In genomic region chr16:27579086-27579980, GRCh38 we compare ENCODE assay signal across 1 cellular context.
A peak's percentile ranks its signal among the peaks of the same experiment; 100 is the strongest.
TF ChIP-seq lines count a peak whose summit lies in the region.

No MANE protein-coding gene starts in this region.

TF ChIP-seq in HepG2, 621 proteins besides CTCF, POLR2A, EP300 and RAD21 (continued from another document and continues in another):
- TF ChIP-seq AKAP8 (CRISPR knock-in tag; IDR thresholded peaks at IDR 0.05) (0 out of 2 replicates have a peak, but pooled peaks have one; percentile 26), TP53 (CRISPR knock-in tag; conservative IDR thresholded peaks at IDR 0.05) (0 out of 2 replicates have a peak, but pooled peaks have one; percentile 67), ZNF891 (CRISPR knock-in tag; IDR thresholded peaks at IDR 0.05) (0 out of 2 replicates have a peak, but pooled peaks have one; percentile 56), TFDP1 (CRISPR knock-in tag; IDR thresholded peaks at IDR 0.05; ENCODE audit: borderline replicate concordance) (0 out of 2 replicates have a peak, but pooled peaks have one; percentile 32), MXI1 (IDR thresholded peaks at IDR 0.05; ENCODE audit: borderline replicate concordance, low read depth, low read length) (no peak; the same call in 2 of the 3 replicates), ETS1 (CRISPR knock-in tag; IDR thresholded peaks at IDR 0.05) (no peak), ZBTB4 (CRISPR knock-in tag; IDR thresholded peaks at IDR 0.05; ENCODE audit: borderline replicate concordance) (0 out of 2 replicates have a peak, but pooled peaks have one; percentile 65), RXRB (CRISPR knock-in tag; IDR thresholded peaks at IDR 0.05; ENCODE audit: borderline replicate concordance) (peak; percentile 89), SIN3B (IDR thresholded peaks at IDR 0.05; ENCODE audit: low read length) (no peak), HMG20B (CRISPR knock-in tag; conservative IDR thresholded peaks at IDR 0.05) (peak; percentile 81; the same call in 1 of the 2 replicates), HNRNPK (IDR thresholded peaks at IDR 0.05; ENCODE audit: low read depth, low read length, poor library complexity, severe bottlenecking) (no peak), ZNF556 (CRISPR knock-in tag; IDR thresholded peaks at IDR 0.05; ENCODE audit: borderline replicate concordance) (peak; percentile 57; the same call in 1 of the 2 replicates), NR2F2 (IDR thresholded peaks at IDR 0.05; ENCODE audit: borderline replicate concordance, low read depth) (peak; percentile 75; the same call in 1 of the 2 replicates), CEBPG (CRISPR knock-in tag; IDR thresholded peaks at IDR 0.05) (peak; percentile 24; the same call in 1 of the 2 replicates), ZNF614 (CRISPR knock-in tag; IDR thresholded peaks at IDR 0.05; ENCODE audit: borderline replicate concordance) (no peak), GPN1 (CRISPR knock-in tag; IDR thresholded peaks at IDR 0.05; ENCODE audit: borderline replicate concordance) (no peak), ZFY (CRISPR knock-in tag; IDR thresholded peaks at IDR 0.05) (peak; percentile 42), MYC (CRISPR knock-in tag; IDR thresholded peaks at IDR 0.05; ENCODE audit: borderline replicate concordance) (peak; percentile 52; the same call in 1 of the 2 replicates), DRAP1 (CRISPR knock-in tag; IDR thresholded peaks at IDR 0.05) (peak; percentile 42; the same call in 1 of the 2 replicates), FOXO1 (CRISPR knock-in tag; IDR thresholded peaks at IDR 0.05) (peak; percentile 53), ZBTB26 (CRISPR knock-in tag; IDR thresholded peaks at IDR 0.05; ENCODE audit: borderline replicate concordance) (no peak; the same call in 1 of the 2 replicates), SATB2 (CRISPR knock-in tag; IDR thresholded peaks at IDR 0.05) (no peak), ZNF17 (CRISPR knock-in tag; IDR thresholded peaks at IDR 0.05) (0 out of 2 replicates have a peak, but pooled peaks have one; percentile 34), HMGA1 (CRISPR knock-in tag; conservative IDR thresholded peaks at IDR 0.05) (no peak), BCL6 (CRISPR knock-in tag; IDR thresholded peaks at IDR 0.05) (peak; percentile 73), ZNF501 (CRISPR knock-in tag; IDR thresholded peaks at IDR 0.05) (0 out of 2 replicates have a peak, but pooled peaks have one; percentile 23), HDAC6 (IDR thresholded peaks at IDR 0.05; ENCODE audit: low read depth, low read length) (no peak), ZNF446 (CRISPR knock-in tag; IDR thresholded peaks at IDR 0.05) (no peak), TAF1 (CRISPR knock-in tag; IDR thresholded peaks at IDR 0.05) (no peak; the same call in 1 of the 2 replicates), GABPA (IDR thresholded peaks at IDR 0.05; ENCODE audit: low read depth, low read length) (no peak), GABPA (CRISPR knock-in tag; IDR thresholded peaks at IDR 0.05; ENCODE audit: low read depth) (peak; percentile 21; the same call in 1 of the 2 replicates), ZNF430 (CRISPR knock-in tag; IDR thresholded peaks at IDR 0.05) (0 out of 2 replicates have a peak, but pooled peaks have one; percentile 40), GATAD1 (CRISPR knock-in tag; IDR thresholded peaks at IDR 0.05) (peak; percentile 36; the same call in 1 of the 2 replicates), NCOR1 (IDR thresholded peaks at IDR 0.05; ENCODE audit: borderline replicate concordance, low read length) (0 out of 2 replicates have a peak, but pooled peaks have one; percentile 66), SALL1 (CRISPR knock-in tag; IDR thresholded peaks at IDR 0.05) (peak; percentile 96), ZNF607 (CRISPR knock-in tag; IDR thresholded peaks at IDR 0.05; ENCODE audit: borderline replicate concordance) (no peak), ZNF225 (CRISPR knock-in tag; IDR thresholded peaks at IDR 0.05) (no peak), ZNF296 (CRISPR knock-in tag; conservative IDR thresholded peaks at IDR 0.05) (no peak), ZNF383 (CRISPR knock-in tag; IDR thresholded peaks at IDR 0.05; ENCODE audit: borderline replicate concordance) (no peak), ZNF136 (CRISPR knock-in tag; IDR thresholded peaks at IDR 0.05; ENCODE audit: low read depth) (no peak), NFKBIZ (CRISPR knock-in tag; IDR thresholded peaks at IDR 0.05) (0 out of 2 replicates have a peak, but pooled peaks have one; percentile 3), SPEN (CRISPR knock-in tag; IDR thresholded peaks at IDR 0.05; ENCODE audit: low read depth) (peak; percentile 67), MAF1 (CRISPR knock-in tag; IDR thresholded peaks at IDR 0.05; ENCODE audit: borderline replicate concordance) (no peak), RCOR2 (CRISPR knock-in tag; IDR thresholded peaks at IDR 0.05) (0 out of 2 replicates have a peak, but pooled peaks have one; percentile 55), BORCS8-MEF2B (CRISPR knock-in tag; IDR thresholded peaks at IDR 0.05) (no peak), ISL2 (CRISPR knock-in tag; IDR thresholded peaks at IDR 0.05) (peak; percentile 55; the same call in 1 of the 2 replicates), FOXA1 (IDR thresholded peaks at IDR 0.05) (no peak), FOXA1 (CRISPR knock-in tag; IDR thresholded peaks at IDR 0.05) (peak; percentile 88), NAIF1 (CRISPR knock-in tag; IDR thresholded peaks at IDR 0.05; ENCODE audit: borderline replicate concordance) (peak; percentile 68; the same call in 1 of the 2 replicates)
- TF ChIP-seq, protein P1, sequence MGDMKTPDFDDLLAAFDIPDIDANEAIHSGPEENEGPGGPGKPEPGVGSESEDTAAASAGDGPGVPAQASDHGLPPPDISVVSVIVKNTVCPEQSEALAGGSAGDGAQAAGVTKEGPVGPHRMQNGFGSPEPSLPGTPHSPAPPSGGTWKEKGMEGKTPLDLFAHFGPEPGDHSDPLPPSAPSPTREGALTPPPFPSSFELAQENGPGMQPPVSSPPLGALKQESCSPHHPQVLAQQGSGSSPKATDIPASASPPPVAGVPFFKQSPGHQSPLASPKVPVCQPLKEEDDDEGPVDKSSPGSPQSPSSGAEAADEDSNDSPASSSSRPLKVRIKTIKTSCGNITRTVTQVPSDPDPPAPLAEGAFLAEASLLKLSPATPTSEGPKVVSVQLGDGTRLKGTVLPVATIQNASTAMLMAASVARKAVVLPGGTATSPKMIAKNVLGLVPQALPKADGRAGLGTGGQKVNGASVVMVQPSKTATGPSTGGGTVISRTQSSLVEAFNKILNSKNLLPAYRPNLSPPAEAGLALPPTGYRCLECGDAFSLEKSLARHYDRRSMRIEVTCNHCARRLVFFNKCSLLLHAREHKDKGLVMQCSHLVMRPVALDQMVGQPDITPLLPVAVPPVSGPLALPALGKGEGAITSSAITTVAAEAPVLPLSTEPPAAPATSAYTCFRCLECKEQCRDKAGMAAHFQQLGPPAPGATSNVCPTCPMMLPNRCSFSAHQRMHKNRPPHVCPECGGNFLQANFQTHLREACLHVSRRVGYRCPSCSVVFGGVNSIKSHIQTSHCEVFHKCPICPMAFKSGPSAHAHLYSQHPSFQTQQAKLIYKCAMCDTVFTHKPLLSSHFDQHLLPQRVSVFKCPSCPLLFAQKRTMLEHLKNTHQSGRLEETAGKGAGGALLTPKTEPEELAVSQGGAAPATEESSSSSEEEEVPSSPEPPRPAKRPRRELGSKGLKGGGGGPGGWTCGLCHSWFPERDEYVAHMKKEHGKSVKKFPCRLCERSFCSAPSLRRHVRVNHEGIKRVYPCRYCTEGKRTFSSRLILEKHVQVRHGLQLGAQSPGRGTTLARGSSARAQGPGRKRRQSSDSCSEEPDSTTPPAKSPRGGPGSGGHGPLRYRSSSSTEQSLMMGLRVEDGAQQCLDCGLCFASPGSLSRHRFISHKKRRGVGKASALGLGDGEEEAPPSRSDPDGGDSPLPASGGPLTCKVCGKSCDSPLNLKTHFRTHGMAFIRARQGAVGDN (CRISPR knock-in tag; IDR thresholded peaks at IDR 0.05), result peak; percentile 59
- TF ChIP-seq, protein P2, sequence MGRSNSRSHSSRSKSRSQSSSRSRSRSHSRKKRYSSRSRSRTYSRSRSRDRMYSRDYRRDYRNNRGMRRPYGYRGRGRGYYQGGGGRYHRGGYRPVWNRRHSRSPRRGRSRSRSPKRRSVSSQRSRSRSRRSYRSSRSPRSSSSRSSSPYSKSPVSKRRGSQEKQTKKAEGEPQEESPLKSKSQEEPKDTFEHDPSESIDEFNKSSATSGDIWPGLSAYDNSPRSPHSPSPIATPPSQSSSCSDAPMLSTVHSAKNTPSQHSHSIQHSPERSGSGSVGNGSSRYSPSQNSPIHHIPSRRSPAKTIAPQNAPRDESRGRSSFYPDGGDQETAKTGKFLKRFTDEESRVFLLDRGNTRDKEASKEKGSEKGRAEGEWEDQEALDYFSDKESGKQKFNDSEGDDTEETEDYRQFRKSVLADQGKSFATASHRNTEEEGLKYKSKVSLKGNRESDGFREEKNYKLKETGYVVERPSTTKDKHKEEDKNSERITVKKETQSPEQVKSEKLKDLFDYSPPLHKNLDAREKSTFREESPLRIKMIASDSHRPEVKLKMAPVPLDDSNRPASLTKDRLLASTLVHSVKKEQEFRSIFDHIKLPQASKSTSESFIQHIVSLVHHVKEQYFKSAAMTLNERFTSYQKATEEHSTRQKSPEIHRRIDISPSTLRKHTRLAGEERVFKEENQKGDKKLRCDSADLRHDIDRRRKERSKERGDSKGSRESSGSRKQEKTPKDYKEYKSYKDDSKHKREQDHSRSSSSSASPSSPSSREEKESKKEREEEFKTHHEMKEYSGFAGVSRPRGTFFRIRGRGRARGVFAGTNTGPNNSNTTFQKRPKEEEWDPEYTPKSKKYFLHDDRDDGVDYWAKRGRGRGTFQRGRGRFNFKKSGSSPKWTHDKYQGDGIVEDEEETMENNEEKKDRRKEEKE (IDR thresholded peaks at IDR 0.05), result no peak
- TF ChIP-seq, protein P3, sequence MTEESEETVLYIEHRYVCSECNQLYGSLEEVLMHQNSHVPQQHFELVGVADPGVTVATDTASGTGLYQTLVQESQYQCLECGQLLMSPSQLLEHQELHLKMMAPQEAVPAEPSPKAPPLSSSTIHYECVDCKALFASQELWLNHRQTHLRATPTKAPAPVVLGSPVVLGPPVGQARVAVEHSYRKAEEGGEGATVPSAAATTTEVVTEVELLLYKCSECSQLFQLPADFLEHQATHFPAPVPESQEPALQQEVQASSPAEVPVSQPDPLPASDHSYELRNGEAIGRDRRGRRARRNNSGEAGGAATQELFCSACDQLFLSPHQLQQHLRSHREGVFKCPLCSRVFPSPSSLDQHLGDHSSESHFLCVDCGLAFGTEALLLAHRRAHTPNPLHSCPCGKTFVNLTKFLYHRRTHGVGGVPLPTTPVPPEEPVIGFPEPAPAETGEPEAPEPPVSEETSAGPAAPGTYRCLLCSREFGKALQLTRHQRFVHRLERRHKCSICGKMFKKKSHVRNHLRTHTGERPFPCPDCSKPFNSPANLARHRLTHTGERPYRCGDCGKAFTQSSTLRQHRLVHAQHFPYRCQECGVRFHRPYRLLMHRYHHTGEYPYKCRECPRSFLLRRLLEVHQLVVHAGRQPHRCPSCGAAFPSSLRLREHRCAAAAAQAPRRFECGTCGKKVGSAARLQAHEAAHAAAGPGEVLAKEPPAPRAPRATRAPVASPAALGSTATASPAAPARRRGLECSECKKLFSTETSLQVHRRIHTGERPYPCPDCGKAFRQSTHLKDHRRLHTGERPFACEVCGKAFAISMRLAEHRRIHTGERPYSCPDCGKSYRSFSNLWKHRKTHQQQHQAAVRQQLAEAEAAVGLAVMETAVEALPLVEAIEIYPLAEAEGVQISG (CRISPR knock-in tag; IDR thresholded peaks at IDR 0.05), result peak; percentile 72
